Comparison of ENCODE assay signal across 21 cellular contexts in the genomic region with DNA sequence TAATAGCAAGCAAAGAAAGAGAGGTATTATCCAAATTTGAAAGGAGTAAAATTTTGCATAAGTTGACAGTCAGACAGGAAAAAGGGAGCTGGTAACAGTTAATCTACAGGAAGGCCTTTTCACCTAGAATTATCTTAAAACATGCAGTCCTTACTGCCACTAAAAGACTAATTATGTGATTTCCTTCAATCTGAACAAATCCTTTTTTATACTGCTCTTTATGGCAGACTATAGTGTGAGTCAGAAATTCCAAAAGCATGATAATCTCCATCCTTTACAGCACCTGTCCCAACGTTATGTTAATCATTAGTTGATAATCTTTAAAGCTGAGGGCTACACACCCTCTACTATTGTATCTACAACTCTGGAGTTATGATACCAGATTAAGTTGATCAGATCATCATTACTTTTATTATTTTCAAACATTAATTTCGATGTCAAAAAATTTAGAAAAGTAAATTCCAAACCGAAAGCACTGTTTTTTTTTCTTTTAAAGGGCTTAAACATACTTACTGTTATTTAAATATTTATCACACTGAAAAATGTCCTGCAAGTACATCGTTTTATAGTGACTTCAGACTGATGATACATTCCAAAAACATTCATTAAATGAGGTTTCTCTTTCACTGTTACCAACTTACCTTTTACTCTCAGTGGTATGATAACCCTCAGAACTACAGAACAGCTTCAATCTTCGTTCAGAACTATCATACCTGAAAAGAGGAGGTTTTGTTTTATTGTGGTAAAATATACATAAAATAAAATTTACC. TPM values are rescaled to one million over a fixed set of nuclear protein-coding genes. Genes with fewer than 3 reads are reported as not detected.
DNase-seq lines count a peak whose midpoint lies in the region; ATAC-seq, FAIRE-seq and TF ChIP-seq lines count a peak whose summit lies in the region.
"Had no signal": no experiment of that assay in that cellular context is flagged by ENCODE, and none has a peak within 500 bp of the region (broad histone marks: within the 10 kb centered on the region; RNA-seq: fewer than 3 reads in every experiment).

No MANE protein-coding gene starts in this region.

- no peaks in the 10 kb centered on the region for H3K27me3 ChIP-seq in mammary epithelial cell (ENCODE audit: insufficient read depth, low read length)
- no peaks in the 10 kb centered on the region for H3K27me3 ChIP-seq in breast epithelium
- H3K27me3 ChIP-seq in RWPE2 (ENCODE audit: insufficient read depth, poor library complexity, severe bottlenecking): no peaks in the 10 kb centered on the region
- H3K27me3 ChIP-seq in hepatocyte: no peaks in the 10 kb centered on the region
- no peaks in the 10 kb centered on the region for H3K27me3 ChIP-seq in aorta (ENCODE audit: control insufficient read depth in 1 of 2, insufficient read depth in 2 of 2, low read length in 1 of 2)
- H3K27me3 ChIP-seq: dorsolateral prefrontal cortex, esophagus muscularis mucosa, stomach, upper lobe of right lung had no signal

- TF ChIP-seq POLR2A in breast epithelium (IDR thresholded peaks at IDR 0.05): no peak

- H3K36me3 ChIP-seq in mammary epithelial cell (ENCODE audit: insufficient read depth, low read length): no peaks in the 10 kb centered on the region
- H3K36me3 ChIP-seq in breast epithelium: no peaks in the 10 kb centered on the region
- H3K36me3 ChIP-seq in RWPE2 (ENCODE audit: low read depth): no peaks in the 10 kb centered on the region
- H3K36me3 ChIP-seq in hepatocyte (replicated peaks; ENCODE audit: insufficient read depth, low read depth): no peaks in the 10 kb centered on the region
- H3K36me3 ChIP-seq in aorta (ENCODE audit: control insufficient read depth in 1 of 2, insufficient read depth in 2 of 2, low read length in 1 of 2): no peaks in the 10 kb centered on the region
- H3K36me3 ChIP-seq: esophagus muscularis mucosa, stomach, upper lobe of right lung had no signal

- dilution Hi-C loops in mammary epithelial cell (cut with HindIII; ENCODE audit: low sequenced_read_pairs): no loop called here

- H3K4me2 ChIP-seq in mammary epithelial cell (ENCODE audit: insufficient read depth, low read depth, low read length) (no peak overlapping the region), hepatocyte (peak overlapping the region; percentile 7)

- intact Hi-C loops in mammary epithelial cell (cut with micrococcal nuclease): no loop called here
- intact Hi-C loops in breast epithelium (cut with DNase I; ENCODE audit: low total_unique reads): no loop called here
- intact Hi-C loops in aorta (cut with DNase I): no loop called here

- no peak for TF ChIP-seq CTCF in mammary epithelial cell (conservative IDR thresholded peaks at IDR 0.05 in 1 of 2, IDR thresholded peaks at IDR 0.05 in 1 of 2; ENCODE audit: extremely low read depth in 1 of 2, insufficient read depth in 1 of 2, low read depth in 1 of 2, low read length in 2 of 2)
- TF ChIP-seq CTCF in breast epithelium (IDR thresholded peaks at IDR 0.05): no peak
- no peak for TF ChIP-seq CTCF in RWPE2 (IDR thresholded peaks at IDR 0.05; ENCODE audit: poor library complexity, severe bottlenecking)
- TF ChIP-seq CTCF in hepatocyte (IDR thresholded peaks at IDR 0.05; ENCODE audit: poor library complexity): no peak

- DNase-seq in mammary epithelial cell (peak; percentile 32), breast epithelium (ENCODE audit: low spot score in 2 of 2) (no peak), RWPE2 (ENCODE audit: low spot score) (no peak), hepatocyte (ENCODE audit: low spot score) (peak; percentile 49), urothelium cell line (ENCODE audit: low spot score) (peak; percentile 16), aorta (no peak)
- DNase-seq: 8988T; activated naive CD4-positive, alpha-beta T cell treated with anti-CD3 and anti-CD28 coated beads, Interleukin-2, amount 10 ng/mL, durations not matched to agents 7 days and 5 days; activated T-cell treated with anti-CD3 and anti-CD28 coated beads, Interleukin-2, amount 50 U/mL, for 1 hour; CD4-positive, CD25-positive, alpha-beta regulatory T cell; DND-41; dorsolateral prefrontal cortex; glutamatergic neuron; NCI-H1048; NCI-H526 treated with DMSO at 0.1 percent for 48 hours; right cardiac atrium; stomach; upper lobe of right lung had no signal

- in situ Hi-C loops in mammary epithelial cell (cut with MboI; ENCODE audit: low sequenced_read_pairs in 2 of 2): no loop called here

- H2AFZ ChIP-seq in mammary epithelial cell (ENCODE audit: low read depth, low read length): no peak overlapping the region
- H2AFZ ChIP-seq in hepatocyte: no peak overlapping the region

- H3K9me2 ChIP-seq in hepatocyte (replicated peaks; ENCODE audit: insufficient read depth): no peaks in the 10 kb centered on the region

- ATAC-seq in RWPE2 (ENCODE audit: low read depth) (peak; percentile 84), HG02610 (IDR thresholded peaks at IDR 0.05; ENCODE audit: unreplicated experiment) (no peak), GM21723 (IDR thresholded peaks at IDR 0.05; ENCODE audit: unreplicated experiment) (no peak), aorta (ENCODE audit: low FRiP score) (no peak)
- ATAC-seq: right cardiac atrium, upper lobe of right lung had no signal

- H3K4me1 ChIP-seq in mammary epithelial cell (ENCODE audit: insufficient read depth, low read length) (peaks cover 8% of the 10 kb centered on the region), breast epithelium (no peaks in the 10 kb centered on the region), RWPE2 (ENCODE audit: insufficient read depth, poor library complexity, severe bottlenecking) (peaks cover 8% of the 10 kb centered on the region), hepatocyte (ENCODE audit: insufficient read depth) (peaks cover 4% of the 10 kb centered on the region), aorta (ENCODE audit: control insufficient read depth in 1 of 2, insufficient read depth in 2 of 2, low read length in 2 of 2) (no peaks in the 10 kb centered on the region)
- H3K4me1 ChIP-seq: esophagus muscularis mucosa, upper lobe of right lung had no signal

- H3K9me3 ChIP-seq in mammary epithelial cell (replicated peaks; ENCODE audit: insufficient read depth, low read length) (no peaks in the 10 kb centered on the region), breast epithelium (no peaks in the 10 kb centered on the region), RWPE2 (ENCODE audit: severe bottlenecking) (no peaks in the 10 kb centered on the region), hepatocyte (ENCODE audit: low read depth) (no peaks in the 10 kb centered on the region), aorta (ENCODE audit: control insufficient read depth, low read length) (peaks cover 1% of the 10 kb centered on the region)
- H3K9me3 ChIP-seq: esophagus muscularis mucosa had no signal

- no peaks in the 10 kb centered on the region for H4K20me1 ChIP-seq in mammary epithelial cell (ENCODE audit: insufficient read depth, low read length)
- no peaks in the 10 kb centered on the region for H4K20me1 ChIP-seq in hepatocyte (ENCODE audit: insufficient read depth, poor library complexity, severe bottlenecking)

- FAIRE-seq in urothelium cell line (lab: Jason Lieb, UNC): no peak

- 53% methylated on average over 5 of the region's 5 CpGs for WGBS in mammary epithelial cell (ENCODE audit: low coverage, missing lambda C conversion rate)
- 67% methylated on average over 5 of the region's 5 CpGs for WGBS in hepatocyte (ENCODE audit: low lambda C conversion rate, missing lambda C conversion rate)
- WGBS in aorta, 2 donors: 63% methylated on average over 5 of the region's 5 CpGs

- H3K9ac ChIP-seq in mammary epithelial cell (ENCODE audit: insufficient read depth, low read length): no peak overlapping the region

- no peaks in the 10 kb centered on the region for H3K79me2 ChIP-seq in mammary epithelial cell (ENCODE audit: insufficient read depth, low read length)
- no peaks in the 10 kb centered on the region for H3K79me2 ChIP-seq in hepatocyte

- CTCF ChIA-PET in mammary epithelial cell (lab: Charles Lee; ENCODE audit: low non-redundant PET): no interaction called here

- H3K27ac ChIP-seq in mammary epithelial cell (ENCODE audit: insufficient read depth, low read depth, low read length) (no peak overlapping the region), breast epithelium (no peak overlapping the region), RWPE2 (ENCODE audit: poor library complexity, severe bottlenecking) (peak overlapping the region; percentile 44), hepatocyte (peak overlapping the region; percentile 76), aorta (ENCODE audit: low read depth in 1 of 2, low read length in 2 of 2) (no peak overlapping the region)
- H3K27ac ChIP-seq: dorsolateral prefrontal cortex, esophagus muscularis mucosa, stomach, upper lobe of right lung had no signal

- BruUV-seq in mammary epithelial cell (replicated peaks; lab: Mats Ljungman, UMichigan): no TSS peak

- H3K4me3 ChIP-seq in mammary epithelial cell (replicated peaks in 1 of 3; ENCODE audit: insufficient read depth in 1 of 3, low read depth in 2 of 3, low read length in 3 of 3) (no peak overlapping the region), breast epithelium (no peak overlapping the region), RWPE2 (ENCODE audit: severe bottlenecking) (no peak overlapping the region), hepatocyte (no peak overlapping the region), aorta (ENCODE audit: low read length in 2 of 2) (no peak overlapping the region)
- H3K4me3 ChIP-seq: dorsolateral prefrontal cortex, esophagus muscularis mucosa, stomach, upper lobe of right lung had no signal

RNA-seq across cellular contexts. Expression of gene AKAP7, which starts 33.2 kb away (rescaled TPM):
- total RNA-seq in mammary epithelial cell (1 to 10 TPM; 4.0 to 6.0 TPM), breast epithelium (10 to 100 TPM; 13.0 to 15.7 (median 14.4) TPM), hepatocyte (54.3 and 54.4 TPM in 2 replicates), aorta (1 to 10 TPM; 7.1 to 8.0 TPM)
- polyA plus RNA-seq in mammary epithelial cell (0.99 TPM), hepatocyte (14.2 and 18.4 TPM in 2 replicates), aorta (1 to 10 TPM; 5.4 to 9.1 TPM)
- 1.0 TPM for polyA minus RNA-seq in mammary epithelial cell

RNA-seq across cellular contexts. Expression of gene EPB41L2, which starts 39.1 kb away (rescaled TPM):
- total RNA-seq in mammary epithelial cell (10 to 100 TPM in 1 of 2 donors, 1 to 10 TPM in 1; 6.8 to 52.2 TPM), breast epithelium (100 to 1,000 TPM in 2 of 3 donors, 10 to 100 TPM in 1; 72.7 to 110 (median 101) TPM), hepatocyte (35.8 and 45.5 TPM in 2 replicates), aorta (100 to 1,000 TPM; 176 to 340 TPM)
- polyA plus RNA-seq in mammary epithelial cell (16.6 TPM), hepatocyte (21.6 and 27.4 TPM in 2 replicates), aorta (10 to 100 TPM; 36.1 to 60.7 TPM)
- 57.6 TPM for polyA minus RNA-seq in mammary epithelial cell

Comparison
In these comparisons a context has a peak if more than half of its experiments do, and no peak if none do; other contexts are left out.
1. DNase-seq: peak in mammary epithelial cell (single experiment), hepatocyte (single experiment) and urothelium cell line (single experiment); none in breast epithelium (0 of 2), RWPE2 (single experiment) and aorta (0 of 2).
2. H3K27ac ChIP-seq: peak in RWPE2 (single experiment) and hepatocyte (single experiment); none in mammary epithelial cell (single experiment), breast epithelium (0 of 2) and aorta (0 of 2).